ENCODE assay signal across 8 cellular contexts in genomic region chr16:87324411-87325275, GRCh38. TPM values are rescaled to one million over a fixed set of nuclear protein-coding genes. Genes with fewer than 3 reads are reported as not detected.
DNase-seq lines count a peak whose midpoint lies in the region; ATAC-seq and TF ChIP-seq lines count a peak whose summit lies in the region.

No MANE protein-coding gene starts in this region.

- H3K4me1 Mint-ChIP-seq in activated T-helper 1 cell treated with anti-CD3 and anti-CD28 coated beads, Interleukin-12 subunit alpha, Interleukin-12 subunit beta, Interleukin-2, Interleukin-4 antibody, amounts not matched to agents 30 ng/mL and 10 ng/mL and 1 ng/mL, durations not matched to agents 14 hours and 24 hours and 36 hours (ENCODE audit: low read depth) = no peaks in the 10 kb centered on the region
- no peaks in the 10 kb centered on the region for H3K4me1 Mint-ChIP-seq in progenitor cell of endocrine pancreas (ENCODE audit: low read depth)

- H3K9me3 Mint-ChIP-seq in activated T-helper 1 cell treated with anti-CD3 and anti-CD28 coated beads, Interleukin-12 subunit alpha, Interleukin-12 subunit beta, Interleukin-2, Interleukin-4 antibody, amounts not matched to agents 30 ng/mL and 10 ng/mL and 1 ng/mL, durations not matched to agents 14 hours and 24 hours and 36 hours = no peaks in the 10 kb centered on the region
- no peaks in the 10 kb centered on the region for H3K9me3 Mint-ChIP-seq in progenitor cell of endocrine pancreas (ENCODE audit: low read depth)

- TF ChIP-seq CTCF in progenitor cell of endocrine pancreas (IDR thresholded peaks at IDR 0.05; ENCODE audit: unreplicated experiment) = peak; percentile 88

- H3K4me3 Mint-ChIP-seq in activated T-helper 1 cell treated with anti-CD3 and anti-CD28 coated beads, Interleukin-12 subunit alpha, Interleukin-12 subunit beta, Interleukin-2, Interleukin-4 antibody, amounts not matched to agents 30 ng/mL and 10 ng/mL and 1 ng/mL, durations not matched to agents 14 hours and 24 hours and 36 hours = no peak overlapping the region
- H3K4me3 Mint-ChIP-seq in progenitor cell of endocrine pancreas (ENCODE audit: low read depth) = no peak overlapping the region

- intact Hi-C loops in activated T-helper 1 cell treated with anti-CD3 and anti-CD28 coated beads, Interleukin-12 subunit alpha, Interleukin-12 subunit beta, Interleukin-2, Interleukin-4 antibody, amounts not matched to agents 30 ng/mL and 10 ng/mL and 1 ng/mL, durations not matched to agents 14 hours and 24 hours and 36 hours (cut with micrococcal nuclease) = no loop called here

- ATAC-seq in HG03159 (IDR thresholded peaks at IDR 0.05; ENCODE audit: unreplicated experiment) = no peak

- H3K36me3 Mint-ChIP-seq in activated T-helper 1 cell treated with anti-CD3 and anti-CD28 coated beads, Interleukin-12 subunit alpha, Interleukin-12 subunit beta, Interleukin-2, Interleukin-4 antibody, amounts not matched to agents 30 ng/mL and 10 ng/mL and 1 ng/mL, durations not matched to agents 14 hours and 24 hours and 36 hours (ENCODE audit: low read depth) = peaks cover 2% of the 10 kb centered on the region
- H3K36me3 Mint-ChIP-seq in progenitor cell of endocrine pancreas (ENCODE audit: insufficient read depth) = no peaks in the 10 kb centered on the region

- peak; percentile 41 for DNase-seq in NCI-H1436 (lab: John Stamatoyannopoulos, UW)
- no peak for DNase-seq in NCI-H1436 treated with DMSO at 0.1 percent for 48 hours (lab: John Stamatoyannopoulos, UW)
- peak; percentile 33 for DNase-seq in NCI-H2171 (lab: John Stamatoyannopoulos, UW)
- peak; percentile 15 for DNase-seq in activated T-helper 1 cell treated with anti-CD3 and anti-CD28 coated beads, Interleukin-12 subunit alpha, Interleukin-12 subunit beta, Interleukin-2, Interleukin-4 antibody, amounts not matched to agents 30 ng/mL and 10 ng/mL and 1 ng/mL, durations not matched to agents 14 hours and 24 hours and 36 hours (ENCODE audit: low spot score)
- DNase-seq in glomerular visceral epithelial cell (ENCODE audit: extremely low spot score) = peak; percentile 25
- DNase-seq in progenitor cell of endocrine pancreas (ENCODE audit: low spot score, unreplicated experiment) = peak; percentile 34
- DNase-seq in NCI-H128 (lab: John Stamatoyannopoulos, UW; ENCODE audit: unreplicated experiment) = no peak

- no peaks in the 10 kb centered on the region for H3K27me3 Mint-ChIP-seq in activated T-helper 1 cell treated with anti-CD3 and anti-CD28 coated beads, Interleukin-12 subunit alpha, Interleukin-12 subunit beta, Interleukin-2, Interleukin-4 antibody, amounts not matched to agents 30 ng/mL and 10 ng/mL and 1 ng/mL, durations not matched to agents 14 hours and 24 hours and 36 hours (ENCODE audit: insufficient read depth)
- no peaks in the 10 kb centered on the region for H3K27me3 Mint-ChIP-seq in progenitor cell of endocrine pancreas

- no peak overlapping the region for H3K27ac Mint-ChIP-seq in activated T-helper 1 cell treated with anti-CD3 and anti-CD28 coated beads, Interleukin-12 subunit alpha, Interleukin-12 subunit beta, Interleukin-2, Interleukin-4 antibody, amounts not matched to agents 30 ng/mL and 10 ng/mL and 1 ng/mL, durations not matched to agents 14 hours and 24 hours and 36 hours
- H3K27ac Mint-ChIP-seq in progenitor cell of endocrine pancreas = no peak overlapping the region

RNA-seq across cellular contexts. Expression of gene C16orf95, which starts 7.5 kb away (rescaled TPM):
- total RNA-seq in activated T-helper 1 cell treated with anti-CD3 and anti-CD28 coated beads, Interleukin-12 subunit alpha, Interleukin-12 subunit beta, Interleukin-2, Interleukin-4 antibody, amounts not matched to agents 30 ng/mL and 10 ng/mL and 1 ng/mL, durations not matched to agents 14 hours and 24 hours and 36 hours = 9.9 and 10.9 TPM in 2 replicates
- total RNA-seq in progenitor cell of endocrine pancreas = 4.7 and 5.5 TPM in 2 replicates

RNA-seq across cellular contexts. Expression of gene FBXO31, which starts 58.9 kb away (rescaled TPM):
- 40.7 and 41.3 TPM in 2 replicates for total RNA-seq in activated T-helper 1 cell treated with anti-CD3 and anti-CD28 coated beads, Interleukin-12 subunit alpha, Interleukin-12 subunit beta, Interleukin-2, Interleukin-4 antibody, amounts not matched to agents 30 ng/mL and 10 ng/mL and 1 ng/mL, durations not matched to agents 14 hours and 24 hours and 36 hours
- total RNA-seq in progenitor cell of endocrine pancreas = 21.6 and 23.5 TPM in 2 replicates

Comparison
In these comparisons a context has a peak if more than half of its experiments do, and no peak if none do; other contexts are left out.
1. DNase-seq: peak in NCI-H1436 (single experiment), NCI-H2171 (single experiment), activated T-helper 1 cell treated with anti-CD3 and anti-CD28 coated beads, Interleukin-12 subunit alpha, Interleukin-12 subunit beta, Interleukin-2, Interleukin-4 antibody, amounts not matched to agents 30 ng/mL and 10 ng/mL and 1 ng/mL, durations not matched to agents 14 hours and 24 hours and 36 hours (single experiment), glomerular visceral epithelial cell (single experiment) and progenitor cell of endocrine pancreas (single experiment); none in NCI-H1436 treated with DMSO at 0.1 percent for 48 hours (single experiment) and NCI-H128 (single experiment).